In genomic region chr4:4167981-4168535, GRCh38 we compare ENCODE assay signal across 4 cellular contexts. TPM values are rescaled to one million over a fixed set of nuclear protein-coding genes. Genes with fewer than 3 reads are reported as not detected.
"Had no signal": no experiment of that assay in that cellular context is flagged by ENCODE, and none has a peak within 500 bp of the region (broad histone marks: within the 10 kb centered on the region; RNA-seq: fewer than 3 reads in every experiment).

No MANE protein-coding gene starts in this region.

RNA-seq across cellular contexts. Expression of gene OTOP1, which starts 58.7 kb away (rescaled TPM):
- total RNA-seq: HT1080, LHCN-M2, OCI-LY7, PC-3 had no signal
